12 cellular contexts compared by ENCODE assay signal in genomic region chr9:134162926-134163373, GRCh38. TPM values are rescaled to one million over a fixed set of nuclear protein-coding genes. Genes with fewer than 3 reads are reported as not detected.
A peak's percentile ranks its signal among the peaks of the same experiment; 100 is the strongest.
DNase-seq lines count a peak whose midpoint lies in the region; ATAC-seq, FAIRE-seq and TF ChIP-seq lines count a peak whose summit lies in the region.
"Had no signal": no experiment of that assay in that cellular context is flagged by ENCODE, and none has a peak within 500 bp of the region (broad histone marks: within the 10 kb centered on the region; RNA-seq: fewer than 3 reads in every experiment).

No MANE protein-coding gene starts in this region.

- no peak for TF ChIP-seq CTCF in endothelial cell of umbilical vein (IDR thresholded peaks at IDR 0.05; ENCODE audit: extremely low read depth in 1 of 2, insufficient read depth in 1 of 2, low read depth in 1 of 2, low read length in 2 of 2)
- TF ChIP-seq CTCF in neural progenitor cell (IDR thresholded peaks at IDR 0.05) = no peak

- DNase-seq in COLO668 (lab: John Stamatoyannopoulos, UW; ENCODE audit: unreplicated experiment) (peak; percentile 63), NT2/D1 (ENCODE audit: low read depth, low spot score) (no peak), endothelial cell of umbilical vein (ENCODE audit: low read depth, low spot score) (no peak), neural progenitor cell (ENCODE audit: low spot score) (no peak), globus pallidus (ENCODE audit: low spot score) (no peak)
- DNase-seq: DND-41, NCI-H1092, NCI-H748 treated with DMSO at 0.1 percent for 48 hours had no signal

- no peaks in the 10 kb centered on the region for H3K27me3 Mint-ChIP-seq in neural progenitor cell (ENCODE audit: insufficient read depth, low read depth)

- TF ChIP-seq POLR2A in endothelial cell of umbilical vein (IDR thresholded peaks at IDR 0.05; ENCODE audit: low read depth, low read length) = no peak

- H3K4me3 ChIP-seq in NT2/D1 (ENCODE audit: insufficient read length, low read depth) (no peak overlapping the region), endothelial cell of umbilical vein (replicated peaks in 1 of 3; ENCODE audit: insufficient read depth in 1 of 3, low read depth in 1 of 3, low read length in 3 of 3) (peak overlapping the region in 2 of 3 experiments; percentile 25 to 30), neural progenitor cell (no peak overlapping the region)

- H3K9ac ChIP-seq in NT2/D1 (ENCODE audit: insufficient read length, low read depth) = peak overlapping the region; percentile 86
- H3K9ac ChIP-seq in endothelial cell of umbilical vein (replicated peaks; ENCODE audit: extremely low read depth, insufficient read depth, low read length) = no peak overlapping the region
- no peak overlapping the region for H3K9ac ChIP-seq in neural progenitor cell
- H3K9ac ChIP-seq: SK-N-SH had no signal

- H3K4me2 ChIP-seq in endothelial cell of umbilical vein (ENCODE audit: insufficient read depth, low read length) (peak overlapping the region; percentile 52), neural progenitor cell (no peak overlapping the region)
- H3K4me2 ChIP-seq: SK-N-SH had no signal

- H3K9me1 ChIP-seq in endothelial cell of umbilical vein (replicated peaks; ENCODE audit: control insufficient read depth, extremely low read depth, insufficient read depth, low read length) = no peaks in the 10 kb centered on the region

- FAIRE-seq in endothelial cell of umbilical vein (lab: Jason Lieb, UNC) = no peak

- H2AFZ ChIP-seq in endothelial cell of umbilical vein (ENCODE audit: low read depth, low read length) (peak overlapping the region; percentile 85), neural progenitor cell (replicated peaks) (no peak overlapping the region)

- H3K36me3 Mint-ChIP-seq in neural progenitor cell = peaks cover 11% of the 10 kb centered on the region

- intact Hi-C loops in endothelial cell of umbilical vein (cut with micrococcal nuclease) = loop anchor here (2.0 kb wide), 1 partner anchor 96 kb away; no protein-coding TSS in a partner anchor

- H3K4me3 Mint-ChIP-seq in neural progenitor cell = peak overlapping the region; percentile 77

- H3K27me3 ChIP-seq in NT2/D1 (ENCODE audit: insufficient read depth, insufficient read length) (peaks cover 16% of the 10 kb centered on the region), endothelial cell of umbilical vein (ENCODE audit: control insufficient read depth in 2 of 2, insufficient read depth in 2 of 2, low read length in 2 of 2) (no peaks in the 10 kb centered on the region), neural progenitor cell (peaks cover 16% of the 10 kb centered on the region)
- H3K27me3 ChIP-seq: heart right ventricle had no signal

- CTCF ChIA-PET in endothelial cell of umbilical vein (lab: Charles Lee) = interaction anchor here (1.0 to 2.0 kb wide), 9 partner anchors 13 to 287 kb away, joined by 3 to 12 read pairs (median 3); partner anchors contain the start of gene WDR5

- H3K79me2 ChIP-seq in endothelial cell of umbilical vein (ENCODE audit: control insufficient read depth, insufficient read depth, low read length) (no peaks in the 10 kb centered on the region), neural progenitor cell (ENCODE audit: low read depth) (peaks cover 5% of the 10 kb centered on the region)

- H3K9me3 ChIP-seq in NT2/D1 (ENCODE audit: insufficient read depth, low read length) (peaks cover 23% of the 10 kb centered on the region; the same call in 1 of the 2 replicates), endothelial cell of umbilical vein (replicated peaks; ENCODE audit: control insufficient read depth, insufficient read depth, low read length) (no peaks in the 10 kb centered on the region), neural progenitor cell (ENCODE audit: low read depth) (no peaks in the 10 kb centered on the region)
- H3K9me3 ChIP-seq: heart right ventricle, SK-N-SH had no signal

- no peak overlapping the region for H3K27ac Mint-ChIP-seq in neural progenitor cell

- H3K27ac ChIP-seq in endothelial cell of umbilical vein (ENCODE audit: insufficient read depth, low read depth, low read length) (no peak overlapping the region), neural progenitor cell (no peak overlapping the region)

- BruUV-seq in endothelial cell of umbilical vein (replicated peaks; lab: Mats Ljungman, UMichigan) = no TSS peak

- dilution Hi-C loops in endothelial cell of umbilical vein (cut with MboI; ENCODE audit: extremely low pct_ligation_motif_present, low sequenced_read_pairs) = no loop called here

- H3K4me1 Mint-ChIP-seq in neural progenitor cell = peaks cover 7% of the 10 kb centered on the region

- peaks cover 2% of the 10 kb centered on the region for H3K9me3 Mint-ChIP-seq in neural progenitor cell

- POLR2A ChIA-PET in endothelial cell of umbilical vein (lab: Charles Lee) = interaction anchor here (1.2 kb wide), 1 partner anchor 27 kb away, joined by 3 read pairs; the partner anchor contains the start of gene WDR5

- H4K20me1 ChIP-seq in endothelial cell of umbilical vein (replicated peaks; ENCODE audit: control insufficient read depth, extremely low read depth, insufficient read depth, low read length) = no peaks in the 10 kb centered on the region
- no peaks in the 10 kb centered on the region for H4K20me1 ChIP-seq in neural progenitor cell (ENCODE audit: low read depth)

- peaks cover 22% of the 10 kb centered on the region for H3F3A ChIP-seq in neural progenitor cell (ENCODE audit: low read depth)

- H3K4me1 ChIP-seq in NT2/D1 (ENCODE audit: insufficient read depth, insufficient read length) (peaks cover 13% of the 10 kb centered on the region), endothelial cell of umbilical vein (ENCODE audit: control insufficient read depth, extremely low read depth, insufficient read depth, low read length) (peaks cover 4% of the 10 kb centered on the region), neural progenitor cell (no peaks in the 10 kb centered on the region)

- ATAC-seq in HG02852 (IDR thresholded peaks at IDR 0.05; ENCODE audit: unreplicated experiment) (no peak), HG03520 (IDR thresholded peaks at IDR 0.05; ENCODE audit: unreplicated experiment) (no peak)

- H3K36me3 ChIP-seq in NT2/D1 (ENCODE audit: insufficient read depth, insufficient read length, low read length) = peaks cover 41% of the 10 kb centered on the region
- H3K36me3 ChIP-seq in endothelial cell of umbilical vein (ENCODE audit: control insufficient read depth in 2 of 2, extremely low read depth in 1 of 2, insufficient read depth in 2 of 2, low read length in 2 of 2) = peaks cover 2 to 6% of the 10 kb centered on the region in 2 experiments
- no peaks in the 10 kb centered on the region for H3K36me3 ChIP-seq in neural progenitor cell

TF ChIP-seq in endothelial cell of umbilical vein, 7 proteins besides CTCF, POLR2A, EP300 and RAD21:
- TF ChIP-seq, protein P1, sequence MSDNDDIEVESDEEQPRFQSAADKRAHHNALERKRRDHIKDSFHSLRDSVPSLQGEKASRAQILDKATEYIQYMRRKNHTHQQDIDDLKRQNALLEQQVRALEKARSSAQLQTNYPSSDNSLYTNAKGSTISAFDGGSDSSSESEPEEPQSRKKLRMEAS (IDR thresholded peaks at IDR 0.05; ENCODE audit: insufficient read depth, insufficient read length) = no peak
- TF ChIP-seq JUN (IDR thresholded peaks at IDR 0.05; ENCODE audit: borderline replicate concordance, insufficient read depth, insufficient read length, low read depth) (no peak), EZH2 (IDR thresholded peaks at IDR 0.05; ENCODE audit: borderline replicate concordance, low read depth, low read length, severe bottlenecking) (no peak), FOS (IDR thresholded peaks at IDR 0.05; ENCODE audit: borderline replicate concordance, insufficient read depth, low read length) (no peak), MYC (IDR thresholded peaks at IDR 0.05; ENCODE audit: low read depth, low read length) (no peak)

RNA-seq across cellular contexts. Expression of gene RNU6ATAC, which starts 1.4 kb away (rescaled TPM):
- 116 and 164 TPM in 2 replicates for total RNA-seq in endothelial cell of umbilical vein
- polyA plus RNA-seq in endothelial cell of umbilical vein = not detected in 2 replicates
- not detected in 2 replicates for polyA plus RNA-seq in endothelial cell of umbilical vein (2011; cell fraction: cytosol; rRNA removed)
- polyA plus RNA-seq in endothelial cell of umbilical vein (2011; cell fraction: nucleus; rRNA removed) = not detected in 2 replicates
- polyA plus RNA-seq in endothelial cell of umbilical vein (2012) = not detected in 2 replicates
- under 0.01 TPM in 2 replicates for polyA minus RNA-seq in endothelial cell of umbilical vein
- 3,090 TPM for polyA minus RNA-seq in endothelial cell of umbilical vein (2011; cell fraction: cytosol; rRNA and poly(A)+ RNA removed)
- polyA minus RNA-seq in endothelial cell of umbilical vein (2011; cell fraction: nucleus; rRNA and poly(A)+ RNA removed) = under 0.01 TPM in 1 of 2 replicates, not detected in the other
- total RNA-seq in neural progenitor cell (ENCODE audit: low replicate concordance) = not detected in 2 replicates
- polyA plus RNA-seq: heart right ventricle, SK-N-SH had no signal

RNA-seq across cellular contexts. Expression of gene WDR5, which starts 27.1 kb away (rescaled TPM):
- total RNA-seq in endothelial cell of umbilical vein = 42.4 and 42.5 TPM in 2 replicates
- polyA plus RNA-seq in endothelial cell of umbilical vein = 30.8 and 32.1 TPM in 2 replicates
- polyA plus RNA-seq in endothelial cell of umbilical vein (2011; cell fraction: cytosol; rRNA removed) = 37.0 and 38.6 TPM in 2 replicates
- polyA plus RNA-seq in endothelial cell of umbilical vein (2011; cell fraction: nucleus; rRNA removed) = 53.3 and 60.1 TPM in 2 replicates
- polyA plus RNA-seq in endothelial cell of umbilical vein (2012) = 39.0 and 39.5 TPM in 2 replicates
- polyA minus RNA-seq in endothelial cell of umbilical vein = 15.8 and 18.1 TPM in 2 replicates
- 39.8 TPM for polyA minus RNA-seq in endothelial cell of umbilical vein (2011; cell fraction: cytosol; rRNA and poly(A)+ RNA removed)
- 12.5 and 12.8 TPM in 2 replicates for polyA minus RNA-seq in endothelial cell of umbilical vein (2011; cell fraction: nucleus; rRNA and poly(A)+ RNA removed)
- total RNA-seq in neural progenitor cell (ENCODE audit: low replicate concordance) = 26.7 and 48.7 TPM in 2 replicates

Comparison
In these comparisons a context has a peak if more than half of its experiments do, and no peak if none do; other contexts are left out.
1. H3K4me3 ChIP-seq: peak in endothelial cell of umbilical vein (2 of 3); none in NT2/D1 (single experiment) and neural progenitor cell (single experiment).
2. RNA of gene RNU6ATAC, which starts 1.4 kb away (total RNA-seq): 116 to 164 TPM in endothelial cell of umbilical vein; not detected in neural progenitor cell; every median in the first group is over 100 times any median in the second.